In the genomic region with DNA sequence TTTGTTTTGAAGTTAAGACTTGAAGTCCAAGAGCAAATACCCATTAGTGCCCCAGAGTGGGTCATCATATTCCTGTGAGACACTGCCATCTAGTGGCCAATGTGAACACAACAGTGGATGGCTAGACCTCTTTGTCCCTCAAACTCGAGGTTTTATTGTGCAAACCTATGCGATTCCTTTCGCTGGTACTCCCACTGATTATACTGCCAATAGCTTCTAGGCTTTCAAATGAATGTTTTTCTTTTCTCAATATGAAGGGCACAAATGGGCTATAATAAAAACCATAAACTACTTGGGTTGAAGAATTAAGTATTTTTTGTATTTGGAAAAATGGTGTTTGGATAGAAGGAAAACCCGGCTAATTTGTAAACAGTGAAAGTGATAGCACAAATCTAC, we compare ENCODE assay signal across 8 cellular contexts.
DNase-seq lines count a peak whose midpoint lies in the region; ATAC-seq and TF ChIP-seq lines count a peak whose summit lies in the region.

No MANE protein-coding gene starts in this region.

- H4K20me1 ChIP-seq in DOHH2 (ENCODE audit: control insufficient read depth, insufficient read depth, low read depth, low read length) (no peaks in the 10 kb centered on the region), Loucy (ENCODE audit: insufficient read depth, low read length, poor library complexity, severe bottlenecking) (no peaks in the 10 kb centered on the region)

- intact Hi-C loops in ovary (cut with DNase I), result loop anchor here in 1 of 4 donors (10.0 kb wide), 1 partner anchor 835 kb away; no protein-coding TSS in a partner anchor

- WGBS in ovary, 3 donors, result 5 to 11% (median 7%) methylated on average over 4 of the region's 4 CpGs
- 21 to 22% methylated on average over 4 of the region's 4 CpGs for WGBS in upper lobe of left lung, 2 donors

- no peak for TF ChIP-seq EP300 in ovary (IDR thresholded peaks at IDR 0.05)
- no peak for TF ChIP-seq EP300 in upper lobe of left lung (IDR thresholded peaks at IDR 0.05)

- no peak overlapping the region for H3K4me3 ChIP-seq in DOHH2 (ENCODE audit: low read length)
- peak overlapping the region; percentile 24 for H3K4me3 ChIP-seq in Loucy (ENCODE audit: low read length, poor library complexity, severe bottlenecking)
- no peak overlapping the region for H3K4me3 ChIP-seq in RWPE2 (ENCODE audit: severe bottlenecking)
- H3K4me3 ChIP-seq in ovary, result no peak overlapping the region
- no peak overlapping the region for H3K4me3 ChIP-seq in upper lobe of left lung

- no peaks in the 10 kb centered on the region for H3K9me3 ChIP-seq in DOHH2 (ENCODE audit: control insufficient read depth, insufficient read depth, low read length)
- no peaks in the 10 kb centered on the region for H3K9me3 ChIP-seq in Loucy (ENCODE audit: insufficient read depth, low read depth, low read length)
- no peaks in the 10 kb centered on the region for H3K9me3 ChIP-seq in RWPE2 (ENCODE audit: severe bottlenecking)
- no peaks in the 10 kb centered on the region for H3K9me3 ChIP-seq in ovary
- H3K9me3 ChIP-seq in upper lobe of left lung, result no peaks in the 10 kb centered on the region

- H3K9ac ChIP-seq in Loucy (ENCODE audit: low read depth, low read length, poor library complexity, severe bottlenecking), result no peak overlapping the region

- TF ChIP-seq POLR2A in ovary (IDR thresholded peaks at IDR 0.05) (no peak), upper lobe of left lung (IDR thresholded peaks at IDR 0.05) (no peak)

- ATAC-seq in GM21737 (IDR thresholded peaks at IDR 0.05; ENCODE audit: unreplicated experiment) (peak; percentile 90), RWPE2 (ENCODE audit: low read depth) (peak; percentile 93), upper lobe of left lung (ENCODE audit: low FRiP score in 2 of 2) (peak; percentile 90 to 93)

- H3F3A ChIP-seq in DOHH2 (ENCODE audit: control insufficient read depth, insufficient read depth) (no peaks in the 10 kb centered on the region), Loucy (ENCODE audit: low read depth) (no peaks in the 10 kb centered on the region)

- no peaks in the 10 kb centered on the region for H3K79me2 ChIP-seq in DOHH2 (ENCODE audit: control insufficient read depth, low read length)
- H3K79me2 ChIP-seq in Loucy (ENCODE audit: insufficient read depth, low read length), result no peaks in the 10 kb centered on the region

- H3K9me2 ChIP-seq in DOHH2 (replicated peaks; ENCODE audit: control insufficient read depth, low read length) (no peaks in the 10 kb centered on the region), Loucy (replicated peaks; ENCODE audit: low read depth, low read length) (no peaks in the 10 kb centered on the region)

- H3K4me1 ChIP-seq in DOHH2 (ENCODE audit: control insufficient read depth, low read length), result no peaks in the 10 kb centered on the region
- H3K4me1 ChIP-seq in Loucy (ENCODE audit: insufficient read depth, low read length, poor library complexity, severe bottlenecking), result peaks cover 11% of the 10 kb centered on the region
- no peaks in the 10 kb centered on the region for H3K4me1 ChIP-seq in RWPE2 (ENCODE audit: insufficient read depth, poor library complexity, severe bottlenecking)
- no peaks in the 10 kb centered on the region for H3K4me1 ChIP-seq in ovary (ENCODE audit: insufficient read depth)
- H3K4me1 ChIP-seq in upper lobe of left lung, result peaks cover 0 to 4% (median 0%) of the 10 kb centered on the region in 4 donors

- peak; percentile 85 for TF ChIP-seq CTCF in DOHH2 (IDR thresholded peaks at IDR 0.05; ENCODE audit: low read depth, low read length, poor library complexity, severe bottlenecking)
- peak; percentile 98 for TF ChIP-seq CTCF in Loucy (conservative IDR thresholded peaks at IDR 0.05; ENCODE audit: low read length)
- peak; percentile 94 for TF ChIP-seq CTCF in RWPE2 (IDR thresholded peaks at IDR 0.05; ENCODE audit: poor library complexity, severe bottlenecking)
- peak; percentile 48 to 70 (median 58) for TF ChIP-seq CTCF in ovary (IDR thresholded peaks at IDR 0.05)
- peak; percentile 72 to 91 (median 85) for TF ChIP-seq CTCF in upper lobe of left lung (IDR thresholded peaks at IDR 0.05)

- no peak overlapping the region for H3K27ac ChIP-seq in DOHH2 (ENCODE audit: low read depth, low read length)
- no peak overlapping the region for H3K27ac ChIP-seq in RWPE2 (ENCODE audit: poor library complexity, severe bottlenecking)
- no peak overlapping the region for H3K27ac ChIP-seq in ovary
- H3K27ac ChIP-seq in upper lobe of left lung, result no peak overlapping the region

- DNase-seq in RWPE2 (ENCODE audit: low spot score) (no peak), foreskin melanocyte (peak; percentile 70), ovary (peak; percentile 21 to 61 (median 40)), upper lobe of left lung (peak in 1 of 2 donors; percentile 69)
- DNase-seq in activated T-helper 9 cell treated with anti-CD3 and anti-CD28 coated beads, Interleukin-2, amount 50 U/mL, for 16 hours (ENCODE audit: low read depth), result peak; percentile 43

- H2AFZ ChIP-seq in Loucy (ENCODE audit: low read length), result peak overlapping the region; percentile 82

- H3K36me3 ChIP-seq in DOHH2 (ENCODE audit: control insufficient read depth, low read length), result no peaks in the 10 kb centered on the region
- H3K36me3 ChIP-seq in Loucy (ENCODE audit: insufficient read depth, low read length), result no peaks in the 10 kb centered on the region
- H3K36me3 ChIP-seq in RWPE2 (ENCODE audit: low read depth), result no peaks in the 10 kb centered on the region
- no peaks in the 10 kb centered on the region for H3K36me3 ChIP-seq in ovary
- no peaks in the 10 kb centered on the region for H3K36me3 ChIP-seq in upper lobe of left lung

- H3K27me3 ChIP-seq in DOHH2 (ENCODE audit: control insufficient read depth, low read length) (peaks cover 17% of the 10 kb centered on the region), Loucy (ENCODE audit: insufficient read depth, low read length, poor library complexity, severe bottlenecking) (no peaks in the 10 kb centered on the region), RWPE2 (ENCODE audit: insufficient read depth, poor library complexity, severe bottlenecking) (no peaks in the 10 kb centered on the region), ovary (no peaks in the 10 kb centered on the region), upper lobe of left lung (no peaks in the 10 kb centered on the region)

- H3K4me2 ChIP-seq in DOHH2 (ENCODE audit: low read length) (no peak overlapping the region), Loucy (ENCODE audit: low read depth, low read length, poor library complexity, severe bottlenecking) (peak overlapping the region; percentile 46)
